1 cellular context compared by ENCODE assay signal in genomic region chr9:92480332-92480771, GRCh38.
TF ChIP-seq lines count a peak whose summit lies in the region.

No MANE protein-coding gene starts in this region.

TF ChIP-seq in WTC11, 78 proteins besides CTCF, POLR2A, EP300 and RAD21 (continued from another document):
- TF ChIP-seq, protein P1, sequence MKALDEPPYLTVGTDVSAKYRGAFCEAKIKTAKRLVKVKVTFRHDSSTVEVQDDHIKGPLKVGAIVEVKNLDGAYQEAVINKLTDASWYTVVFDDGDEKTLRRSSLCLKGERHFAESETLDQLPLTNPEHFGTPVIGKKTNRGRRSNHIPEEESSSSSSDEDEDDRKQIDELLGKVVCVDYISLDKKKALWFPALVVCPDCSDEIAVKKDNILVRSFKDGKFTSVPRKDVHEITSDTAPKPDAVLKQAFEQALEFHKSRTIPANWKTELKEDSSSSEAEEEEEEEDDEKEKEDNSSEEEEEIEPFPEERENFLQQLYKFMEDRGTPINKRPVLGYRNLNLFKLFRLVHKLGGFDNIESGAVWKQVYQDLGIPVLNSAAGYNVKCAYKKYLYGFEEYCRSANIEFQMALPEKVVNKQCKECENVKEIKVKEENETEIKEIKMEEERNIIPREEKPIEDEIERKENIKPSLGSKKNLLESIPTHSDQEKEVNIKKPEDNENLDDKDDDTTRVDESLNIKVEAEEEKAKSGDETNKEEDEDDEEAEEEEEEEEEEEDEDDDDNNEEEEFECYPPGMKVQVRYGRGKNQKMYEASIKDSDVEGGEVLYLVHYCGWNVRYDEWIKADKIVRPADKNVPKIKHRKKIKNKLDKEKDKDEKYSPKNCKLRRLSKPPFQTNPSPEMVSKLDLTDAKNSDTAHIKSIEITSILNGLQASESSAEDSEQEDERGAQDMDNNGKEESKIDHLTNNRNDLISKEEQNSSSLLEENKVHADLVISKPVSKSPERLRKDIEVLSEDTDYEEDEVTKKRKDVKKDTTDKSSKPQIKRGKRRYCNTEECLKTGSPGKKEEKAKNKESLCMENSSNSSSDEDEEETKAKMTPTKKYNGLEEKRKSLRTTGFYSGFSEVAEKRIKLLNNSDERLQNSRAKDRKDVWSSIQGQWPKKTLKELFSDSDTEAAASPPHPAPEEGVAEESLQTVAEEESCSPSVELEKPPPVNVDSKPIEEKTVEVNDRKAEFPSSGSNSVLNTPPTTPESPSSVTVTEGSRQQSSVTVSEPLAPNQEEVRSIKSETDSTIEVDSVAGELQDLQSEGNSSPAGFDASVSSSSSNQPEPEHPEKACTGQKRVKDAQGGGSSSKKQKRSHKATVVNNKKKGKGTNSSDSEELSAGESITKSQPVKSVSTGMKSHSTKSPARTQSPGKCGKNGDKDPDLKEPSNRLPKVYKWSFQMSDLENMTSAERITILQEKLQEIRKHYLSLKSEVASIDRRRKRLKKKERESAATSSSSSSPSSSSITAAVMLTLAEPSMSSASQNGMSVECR (CRISPR knock-in tag; IDR thresholded peaks at IDR 0.05; ENCODE audit: borderline replicate concordance), result no peak
- no peak for TF ChIP-seq NR1H2 (CRISPR knock-in tag; IDR thresholded peaks at IDR 0.05)
